ENCODE assay signal across 8 cellular contexts in genomic region chr12:117155278-117156060, GRCh38. TPM values are rescaled to one million over a fixed set of nuclear protein-coding genes. Genes with fewer than 3 reads are reported as not detected.
DNase-seq lines count a peak whose midpoint lies in the region; ATAC-seq and TF ChIP-seq lines count a peak whose summit lies in the region.

No MANE protein-coding gene starts in this region.

- no peak overlapping the region for H3K27ac Mint-ChIP-seq in osteocyte (ENCODE audit: unreplicated experiment)

- DNase-seq in NOMO-1 treated with DMSO at 0.1 percent for 48 hours (lab: John Stamatoyannopoulos, UW; ENCODE audit: unreplicated experiment) (peak; percentile 9), NOMO-1 treated with dmso at 0.1 percent for 144 hours (lab: John Stamatoyannopoulos, UW; ENCODE audit: unreplicated experiment) (no peak), NCI-H82 (lab: John Stamatoyannopoulos, UW) (peak; percentile 94), activated T-cell treated with anti-CD3 and anti-CD28 coated beads for 1 hour (ENCODE audit: low read depth) (peak; percentile 58), esophagus squamous epithelium (lab: John Stamatoyannopoulos, UW) (no peak), osteocyte (ENCODE audit: extremely low spot score, unreplicated experiment) (no peak), ureter (ENCODE audit: low spot score) (peak; percentile 47)

- ATAC-seq in HG03354 (IDR thresholded peaks at IDR 0.05; ENCODE audit: poor library complexity, severe bottlenecking, unreplicated experiment) = peak; percentile 76

- H3K9me3 Mint-ChIP-seq in osteocyte (ENCODE audit: unreplicated experiment) = no peaks in the 10 kb centered on the region

- no peak overlapping the region for H3K4me3 ChIP-seq in esophagus squamous epithelium

- H3K36me3 ChIP-seq in esophagus squamous epithelium = peaks cover 13 to 100% (median 20%) of the 10 kb centered on the region in 3 donors

- no peak for TF ChIP-seq POLR2A in esophagus squamous epithelium (IDR thresholded peaks at IDR 0.05)

- H3K27ac ChIP-seq in esophagus squamous epithelium = no peak overlapping the region

- no peak overlapping the region for H3K4me3 Mint-ChIP-seq in osteocyte (ENCODE audit: unreplicated experiment)

- peaks cover 48% of the 10 kb centered on the region for H3K36me3 Mint-ChIP-seq in osteocyte (ENCODE audit: unreplicated experiment)

- H3K4me1 ChIP-seq in esophagus squamous epithelium = no peaks in the 10 kb centered on the region

- H3K27me3 ChIP-seq in esophagus squamous epithelium = no peaks in the 10 kb centered on the region

- H3K27me3 Mint-ChIP-seq in osteocyte (ENCODE audit: unreplicated experiment) = no peaks in the 10 kb centered on the region

- no peaks in the 10 kb centered on the region for H3K4me1 Mint-ChIP-seq in osteocyte (ENCODE audit: unreplicated experiment)

- WGBS in esophagus squamous epithelium, 2 donors = 94 to 95% methylated on average over 13 to 24 of the region's 47 CpGs

- no peaks in the 10 kb centered on the region for H3K9me3 ChIP-seq in esophagus squamous epithelium

- TF ChIP-seq CTCF in esophagus squamous epithelium (IDR thresholded peaks at IDR 0.05) (peak; percentile 57 to 84 (median 66)), osteocyte (IDR thresholded peaks at IDR 0.05) (peak; percentile 64)

- intact Hi-C loops in esophagus squamous epithelium (cut with DNase I) = no loop called here

RNA-seq across cellular contexts. Expression of gene FBXO21, which starts 34.8 kb away (rescaled TPM):
- total RNA-seq in esophagus squamous epithelium (10 to 100 TPM; 38.4 to 54.4 (median 48.6) TPM), osteocyte (49.0 and 49.8 TPM in 2 replicates), ureter (47.1 TPM)

RNA-seq across cellular contexts. Expression of gene TESC, which starts 56.3 kb away (rescaled TPM):
- total RNA-seq in esophagus squamous epithelium = 1 to 10 TPM in 2 of 4 donors, under 1 TPM in 2; 0.83 to 4.8 (median 2.5) TPM
- total RNA-seq in osteocyte = not detected in 2 replicates
- total RNA-seq in ureter = 19.8 TPM

Comparison
In these comparisons a context has a peak if more than half of its experiments do, and no peak if none do; other contexts are left out.
1. DNase-seq: peak in NOMO-1 treated with DMSO at 0.1 percent for 48 hours (single experiment), NCI-H82 (single experiment), activated T-cell treated with anti-CD3 and anti-CD28 coated beads for 1 hour (single experiment) and ureter (single experiment); none in NOMO-1 treated with dmso at 0.1 percent for 144 hours (single experiment), esophagus squamous epithelium (single experiment) and osteocyte (single experiment).